Comparison of ENCODE assay signal across 1 cellular context in the genomic region with DNA sequence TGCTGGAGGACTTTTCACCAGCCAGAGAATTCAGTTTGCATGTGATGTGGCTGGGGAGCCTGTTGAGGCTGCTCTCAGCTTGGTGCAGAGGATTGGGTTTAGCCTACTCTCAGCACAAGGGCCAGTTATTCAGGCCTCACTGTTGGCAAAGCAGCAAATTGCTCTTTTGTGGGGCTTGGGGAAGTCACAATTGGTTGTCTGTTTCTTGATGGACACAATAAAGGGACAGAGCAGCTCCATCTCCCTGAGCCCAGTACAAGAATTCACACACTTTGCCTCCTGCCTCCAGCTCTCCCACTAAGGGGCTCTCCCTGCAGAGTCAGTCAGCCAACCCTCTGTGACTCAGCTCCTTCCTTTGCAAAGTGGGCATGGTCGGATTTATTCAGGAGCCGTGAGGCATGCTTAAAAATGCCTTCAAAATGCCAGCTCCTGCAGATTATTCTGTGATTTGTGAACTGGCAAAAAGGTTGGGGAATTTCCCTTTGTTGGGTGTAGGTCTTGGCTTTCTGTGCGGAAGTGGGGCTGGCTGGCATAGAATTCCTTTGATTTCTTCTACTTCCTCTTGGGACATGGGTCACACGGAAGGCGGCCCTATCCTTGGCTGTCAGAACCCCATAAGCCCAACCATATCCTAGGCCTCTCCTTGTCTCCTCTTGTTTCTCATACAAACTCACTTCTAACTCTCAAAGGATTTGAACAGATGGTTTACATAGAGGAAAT.
TF ChIP-seq lines count a peak whose summit lies in the region.

No MANE protein-coding gene starts in this region.

TF ChIP-seq in GM12878, 131 proteins besides CTCF, POLR2A, EP300 and RAD21 (continued from another document and continues in another):
- TF ChIP-seq SKIL (IDR thresholded peaks at IDR 0.05; ENCODE audit: low read depth, poor library complexity, severe bottlenecking) (no peak), HSF1 (IDR thresholded peaks at IDR 0.05; ENCODE audit: low read depth, low read length) (no peak), SRF (IDR thresholded peaks at IDR 0.05; ENCODE audit: low read depth in 2 of 2, low read length in 2 of 2) (no peak), CBX5 (IDR thresholded peaks at IDR 0.05; ENCODE audit: low read depth) (no peak), NBN (IDR thresholded peaks at IDR 0.05) (no peak), SMAD1 (IDR thresholded peaks at IDR 0.05; ENCODE audit: low read depth, partially characterized antibody) (no peak), CEBPB (IDR thresholded peaks at IDR 0.05; ENCODE audit: borderline replicate concordance in 1 of 2, low read depth in 2 of 2, low read length in 2 of 2) (no peak), EED (IDR thresholded peaks at IDR 0.05; ENCODE audit: low read depth) (no peak), ZNF687 (IDR thresholded peaks at IDR 0.05) (no peak), NR2C2 (IDR thresholded peaks at IDR 0.05; ENCODE audit: borderline replicate concordance, control insufficient read depth, insufficient read length, low read depth) (no peak), TCF3 (IDR thresholded peaks at IDR 0.05; ENCODE audit: borderline replicate concordance, insufficient read depth, low read depth, low read length) (no peak), ESRRA (IDR thresholded peaks at IDR 0.05; ENCODE audit: low read length) (no peak)
- TF ChIP-seq, protein P1, sequence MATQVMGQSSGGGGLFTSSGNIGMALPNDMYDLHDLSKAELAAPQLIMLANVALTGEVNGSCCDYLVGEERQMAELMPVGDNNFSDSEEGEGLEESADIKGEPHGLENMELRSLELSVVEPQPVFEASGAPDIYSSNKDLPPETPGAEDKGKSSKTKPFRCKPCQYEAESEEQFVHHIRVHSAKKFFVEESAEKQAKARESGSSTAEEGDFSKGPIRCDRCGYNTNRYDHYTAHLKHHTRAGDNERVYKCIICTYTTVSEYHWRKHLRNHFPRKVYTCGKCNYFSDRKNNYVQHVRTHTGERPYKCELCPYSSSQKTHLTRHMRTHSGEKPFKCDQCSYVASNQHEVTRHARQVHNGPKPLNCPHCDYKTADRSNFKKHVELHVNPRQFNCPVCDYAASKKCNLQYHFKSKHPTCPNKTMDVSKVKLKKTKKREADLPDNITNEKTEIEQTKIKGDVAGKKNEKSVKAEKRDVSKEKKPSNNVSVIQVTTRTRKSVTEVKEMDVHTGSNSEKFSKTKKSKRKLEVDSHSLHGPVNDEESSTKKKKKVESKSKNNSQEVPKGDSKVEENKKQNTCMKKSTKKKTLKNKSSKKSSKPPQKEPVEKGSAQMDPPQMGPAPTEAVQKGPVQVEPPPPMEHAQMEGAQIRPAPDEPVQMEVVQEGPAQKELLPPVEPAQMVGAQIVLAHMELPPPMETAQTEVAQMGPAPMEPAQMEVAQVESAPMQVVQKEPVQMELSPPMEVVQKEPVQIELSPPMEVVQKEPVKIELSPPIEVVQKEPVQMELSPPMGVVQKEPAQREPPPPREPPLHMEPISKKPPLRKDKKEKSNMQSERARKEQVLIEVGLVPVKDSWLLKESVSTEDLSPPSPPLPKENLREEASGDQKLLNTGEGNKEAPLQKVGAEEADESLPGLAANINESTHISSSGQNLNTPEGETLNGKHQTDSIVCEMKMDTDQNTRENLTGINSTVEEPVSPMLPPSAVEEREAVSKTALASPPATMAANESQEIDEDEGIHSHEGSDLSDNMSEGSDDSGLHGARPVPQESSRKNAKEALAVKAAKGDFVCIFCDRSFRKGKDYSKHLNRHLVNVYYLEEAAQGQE (IDR thresholded peaks at IDR 0.05; ENCODE audit: low read depth, low read length) = no peak
- TF ChIP-seq, protein P2, sequence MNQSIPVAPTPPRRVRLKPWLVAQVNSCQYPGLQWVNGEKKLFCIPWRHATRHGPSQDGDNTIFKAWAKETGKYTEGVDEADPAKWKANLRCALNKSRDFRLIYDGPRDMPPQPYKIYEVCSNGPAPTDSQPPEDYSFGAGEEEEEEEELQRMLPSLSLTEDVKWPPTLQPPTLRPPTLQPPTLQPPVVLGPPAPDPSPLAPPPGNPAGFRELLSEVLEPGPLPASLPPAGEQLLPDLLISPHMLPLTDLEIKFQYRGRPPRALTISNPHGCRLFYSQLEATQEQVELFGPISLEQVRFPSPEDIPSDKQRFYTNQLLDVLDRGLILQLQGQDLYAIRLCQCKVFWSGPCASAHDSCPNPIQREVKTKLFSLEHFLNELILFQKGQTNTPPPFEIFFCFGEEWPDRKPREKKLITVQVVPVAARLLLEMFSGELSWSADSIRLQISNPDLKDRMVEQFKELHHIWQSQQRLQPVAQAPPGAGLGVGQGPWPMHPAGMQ (IDR thresholded peaks at IDR 0.05; ENCODE audit: borderline replicate concordance) = no peak
- TF ChIP-seq, protein P3, sequence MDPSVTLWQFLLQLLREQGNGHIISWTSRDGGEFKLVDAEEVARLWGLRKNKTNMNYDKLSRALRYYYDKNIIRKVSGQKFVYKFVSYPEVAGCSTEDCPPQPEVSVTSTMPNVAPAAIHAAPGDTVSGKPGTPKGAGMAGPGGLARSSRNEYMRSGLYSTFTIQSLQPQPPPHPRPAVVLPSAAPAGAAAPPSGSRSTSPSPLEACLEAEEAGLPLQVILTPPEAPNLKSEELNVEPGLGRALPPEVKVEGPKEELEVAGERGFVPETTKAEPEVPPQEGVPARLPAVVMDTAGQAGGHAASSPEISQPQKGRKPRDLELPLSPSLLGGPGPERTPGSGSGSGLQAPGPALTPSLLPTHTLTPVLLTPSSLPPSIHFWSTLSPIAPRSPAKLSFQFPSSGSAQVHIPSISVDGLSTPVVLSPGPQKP (IDR thresholded peaks at IDR 0.05; ENCODE audit: low read depth, low read length) = no peak
- TF ChIP-seq, protein P4, sequence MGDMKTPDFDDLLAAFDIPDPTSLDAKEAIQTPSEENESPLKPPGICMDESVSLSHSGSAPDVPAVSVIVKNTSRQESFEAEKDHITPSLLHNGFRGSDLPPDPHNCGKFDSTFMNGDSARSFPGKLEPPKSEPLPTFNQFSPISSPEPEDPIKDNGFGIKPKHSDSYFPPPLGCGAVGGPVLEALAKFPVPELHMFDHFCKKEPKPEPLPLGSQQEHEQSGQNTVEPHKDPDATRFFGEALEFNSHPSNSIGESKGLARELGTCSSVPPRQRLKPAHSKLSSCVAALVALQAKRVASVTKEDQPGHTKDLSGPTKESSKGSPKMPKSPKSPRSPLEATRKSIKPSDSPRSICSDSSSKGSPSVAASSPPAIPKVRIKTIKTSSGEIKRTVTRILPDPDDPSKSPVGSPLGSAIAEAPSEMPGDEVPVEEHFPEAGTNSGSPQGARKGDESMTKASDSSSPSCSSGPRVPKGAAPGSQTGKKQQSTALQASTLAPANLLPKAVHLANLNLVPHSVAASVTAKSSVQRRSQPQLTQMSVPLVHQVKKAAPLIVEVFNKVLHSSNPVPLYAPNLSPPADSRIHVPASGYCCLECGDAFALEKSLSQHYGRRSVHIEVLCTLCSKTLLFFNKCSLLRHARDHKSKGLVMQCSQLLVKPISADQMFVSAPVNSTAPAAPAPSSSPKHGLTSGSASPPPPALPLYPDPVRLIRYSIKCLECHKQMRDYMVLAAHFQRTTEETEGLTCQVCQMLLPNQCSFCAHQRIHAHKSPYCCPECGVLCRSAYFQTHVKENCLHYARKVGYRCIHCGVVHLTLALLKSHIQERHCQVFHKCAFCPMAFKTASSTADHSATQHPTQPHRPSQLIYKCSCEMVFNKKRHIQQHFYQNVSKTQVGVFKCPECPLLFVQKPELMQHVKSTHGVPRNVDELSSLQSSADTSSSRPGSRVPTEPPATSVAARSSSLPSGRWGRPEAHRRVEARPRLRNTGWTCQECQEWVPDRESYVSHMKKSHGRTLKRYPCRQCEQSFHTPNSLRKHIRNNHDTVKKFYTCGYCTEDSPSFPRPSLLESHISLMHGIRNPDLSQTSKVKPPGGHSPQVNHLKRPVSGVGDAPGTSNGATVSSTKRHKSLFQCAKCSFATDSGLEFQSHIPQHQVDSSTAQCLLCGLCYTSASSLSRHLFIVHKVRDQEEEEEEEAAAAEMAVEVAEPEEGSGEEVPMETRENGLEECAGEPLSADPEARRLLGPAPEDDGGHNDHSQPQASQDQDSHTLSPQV (IDR thresholded peaks at IDR 0.05) = no peak
- TF ChIP-seq, protein P5, sequence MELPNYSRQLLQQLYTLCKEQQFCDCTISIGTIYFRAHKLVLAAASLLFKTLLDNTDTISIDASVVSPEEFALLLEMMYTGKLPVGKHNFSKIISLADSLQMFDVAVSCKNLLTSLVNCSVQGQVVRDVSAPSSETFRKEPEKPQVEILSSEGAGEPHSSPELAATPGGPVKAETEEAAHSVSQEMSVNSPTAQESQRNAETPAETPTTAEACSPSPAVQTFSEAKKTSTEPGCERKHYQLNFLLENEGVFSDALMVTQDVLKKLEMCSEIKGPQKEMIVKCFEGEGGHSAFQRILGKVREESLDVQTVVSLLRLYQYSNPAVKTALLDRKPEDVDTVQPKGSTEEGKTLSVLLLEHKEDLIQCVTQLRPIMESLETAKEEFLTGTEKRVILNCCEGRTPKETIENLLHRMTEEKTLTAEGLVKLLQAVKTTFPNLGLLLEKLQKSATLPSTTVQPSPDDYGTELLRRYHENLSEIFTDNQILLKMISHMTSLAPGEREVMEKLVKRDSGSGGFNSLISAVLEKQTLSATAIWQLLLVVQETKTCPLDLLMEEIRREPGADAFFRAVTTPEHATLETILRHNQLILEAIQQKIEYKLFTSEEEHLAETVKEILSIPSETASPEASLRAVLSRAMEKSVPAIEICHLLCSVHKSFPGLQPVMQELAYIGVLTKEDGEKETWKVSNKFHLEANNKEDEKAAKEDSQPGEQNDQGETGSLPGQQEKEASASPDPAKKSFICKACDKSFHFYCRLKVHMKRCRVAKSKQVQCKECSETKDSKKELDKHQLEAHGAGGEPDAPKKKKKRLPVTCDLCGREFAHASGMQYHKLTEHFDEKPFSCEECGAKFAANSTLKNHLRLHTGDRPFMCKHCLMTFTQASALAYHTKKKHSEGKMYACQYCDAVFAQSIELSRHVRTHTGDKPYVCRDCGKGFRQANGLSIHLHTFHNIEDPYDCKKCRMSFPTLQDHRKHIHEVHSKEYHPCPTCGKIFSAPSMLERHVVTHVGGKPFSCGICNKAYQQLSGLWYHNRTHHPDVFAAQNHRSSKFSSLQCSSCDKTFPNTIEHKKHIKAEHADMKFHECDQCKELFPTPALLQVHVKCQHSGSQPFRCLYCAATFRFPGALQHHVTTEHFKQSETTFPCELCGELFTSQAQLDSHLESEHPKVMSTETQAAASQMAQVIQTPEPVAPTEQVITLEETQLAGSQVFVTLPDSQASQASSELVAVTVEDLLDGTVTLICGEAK (IDR thresholded peaks at IDR 0.05; ENCODE audit: borderline replicate concordance) = no peak
